Comparison of ENCODE assay signal across 16 cellular contexts in the genomic region with DNA sequence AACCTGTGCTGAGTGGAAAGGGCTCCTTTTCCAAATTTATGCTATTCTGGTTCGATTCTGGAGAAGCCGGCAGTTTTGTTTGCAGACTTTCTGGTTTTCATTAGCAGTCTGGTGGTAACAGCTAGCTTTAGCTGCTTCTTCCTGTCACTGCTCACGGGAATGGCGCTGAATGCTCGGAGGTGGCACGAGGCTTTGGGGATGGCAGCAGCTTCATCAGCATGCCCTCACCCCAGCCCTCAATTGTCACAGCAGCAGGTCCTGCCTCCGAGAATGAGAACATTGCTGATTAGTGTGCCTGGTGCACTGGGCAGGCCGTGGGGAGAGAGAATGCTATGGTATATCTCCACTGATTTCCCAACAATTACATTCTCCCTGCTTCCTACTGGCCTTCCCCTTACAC.
DNase-seq lines count a peak whose midpoint lies in the region; ATAC-seq, FAIRE-seq and TF ChIP-seq lines count a peak whose summit lies in the region.
"Had no signal": no experiment of that assay in that cellular context is flagged by ENCODE, and none has a peak within 500 bp of the region (broad histone marks: within the 10 kb centered on the region; RNA-seq: fewer than 3 reads in every experiment).

No MANE protein-coding gene starts in this region.

- TF ChIP-seq CTCF in endodermal cell (conservative IDR thresholded peaks at IDR 0.05), result no peak
- no peak for TF ChIP-seq CTCF in hepatocyte (IDR thresholded peaks at IDR 0.05; ENCODE audit: poor library complexity)
- no peak for TF ChIP-seq CTCF in sigmoid colon (IDR thresholded peaks at IDR 0.05)

- H3K9ac ChIP-seq in GM23248 (no peak overlapping the region), endodermal cell (ENCODE audit: extremely low read depth, low read length, poor library complexity, severe bottlenecking) (no peak overlapping the region)

- peak; percentile 66 for FAIRE-seq in urothelium cell line (lab: Jason Lieb, UNC)

- H3K9me3 Mint-ChIP-seq in endodermal cell, result no peaks in the 10 kb centered on the region

- no peaks in the 10 kb centered on the region for H3K36me3 ChIP-seq in GM23248 (ENCODE audit: low read depth)
- no peaks in the 10 kb centered on the region for H3K36me3 ChIP-seq in endodermal cell (ENCODE audit: control insufficient read depth, insufficient read depth, low read length)
- no peaks in the 10 kb centered on the region for H3K36me3 ChIP-seq in hepatocyte (replicated peaks; ENCODE audit: insufficient read depth, low read depth)
- H3K36me3 ChIP-seq in effector memory CD4-positive, alpha-beta T cell (ENCODE audit: control insufficient read depth, insufficient read depth, low read length), result no peaks in the 10 kb centered on the region
- no peaks in the 10 kb centered on the region for H3K36me3 ChIP-seq in sigmoid colon

- peaks cover 19% of the 10 kb centered on the region for H3K4me1 Mint-ChIP-seq in endodermal cell

- H2AFZ ChIP-seq in GM23248 (no peak overlapping the region), hepatocyte (no peak overlapping the region)

- no peaks in the 10 kb centered on the region for H3K9me3 ChIP-seq in GM23248 (ENCODE audit: low read depth)
- no peaks in the 10 kb centered on the region for H3K9me3 ChIP-seq in endodermal cell (ENCODE audit: control insufficient read depth, low read length)
- no peaks in the 10 kb centered on the region for H3K9me3 ChIP-seq in hepatocyte (ENCODE audit: low read depth)
- no peaks in the 10 kb centered on the region for H3K9me3 ChIP-seq in effector memory CD4-positive, alpha-beta T cell (ENCODE audit: control insufficient read depth, low read length)
- no peaks in the 10 kb centered on the region for H3K9me3 ChIP-seq in sigmoid colon
- H3K9me3 ChIP-seq: SJSA1 had no signal

- no peaks in the 10 kb centered on the region for H3K36me3 Mint-ChIP-seq in endodermal cell (ENCODE audit: low read depth)

- ATAC-seq in GM19395 (IDR thresholded peaks at IDR 0.05; ENCODE audit: unreplicated experiment), result no peak
- ATAC-seq: HCT116 had no signal

- H3K27me3 ChIP-seq in GM23248 (replicated peaks; ENCODE audit: insufficient read depth) (no peaks in the 10 kb centered on the region), endodermal cell (ENCODE audit: control insufficient read depth, insufficient read depth, low read length, poor library complexity, severe bottlenecking) (no peaks in the 10 kb centered on the region), hepatocyte (no peaks in the 10 kb centered on the region), sigmoid colon (no peaks in the 10 kb centered on the region)
- H3K27me3 ChIP-seq in effector memory CD4-positive, alpha-beta T cell (replicated peaks; ENCODE audit: control insufficient read depth, insufficient read depth, low read length, poor library complexity, severe bottlenecking), result no peaks in the 10 kb centered on the region
- H3K27me3 ChIP-seq: SJSA1 had no signal

- DNase-seq in GM23248 (peak; percentile 35), endodermal cell (peak; percentile 53), hepatocyte (ENCODE audit: low spot score) (no peak), urothelium cell line (ENCODE audit: low spot score) (no peak), sigmoid colon (no peak)
- no peak for DNase-seq in effector memory CD4-positive, alpha-beta T cell
- DNase-seq: KG1; NCI-H1092 treated with DMSO at 0.1 percent for 48 hours; NCI-H1694; NCI-H69; NK-92 treated with Interleukin-12 subunit alpha and Interleukin-12 subunit beta, amount 100 ng/mL, for 24 hours; OCI-M1; RPMI8226 had no signal

- no peak overlapping the region for H3K27ac ChIP-seq in GM23248
- no peak overlapping the region for H3K27ac ChIP-seq in endodermal cell (ENCODE audit: low read depth, low read length)
- H3K27ac ChIP-seq in hepatocyte, result no peak overlapping the region
- H3K27ac ChIP-seq in effector memory CD4-positive, alpha-beta T cell (ENCODE audit: insufficient read depth, low read length, poor library complexity, severe bottlenecking), result no peak overlapping the region
- peak overlapping the region in 1 of 4 donors; percentile 45 for H3K27ac ChIP-seq in sigmoid colon
- H3K27ac ChIP-seq: SJSA1 had no signal

- H3K27ac Mint-ChIP-seq in endodermal cell, result no peak overlapping the region

- H3K4me3 Mint-ChIP-seq in endodermal cell, result no peak overlapping the region

- peaks cover 7% of the 10 kb centered on the region; the same call in 1 of the 2 replicates for H4K20me1 ChIP-seq in GM23248 (ENCODE audit: insufficient read depth)
- H4K20me1 ChIP-seq in hepatocyte (ENCODE audit: insufficient read depth, poor library complexity, severe bottlenecking), result no peaks in the 10 kb centered on the region

- no peak for TF ChIP-seq POLR2A in sigmoid colon (IDR thresholded peaks at IDR 0.05)

- peaks cover 33% of the 10 kb centered on the region for H3K4me1 ChIP-seq in GM23248 (ENCODE audit: insufficient read depth)
- H3K4me1 ChIP-seq in endodermal cell (ENCODE audit: control insufficient read depth, insufficient read depth, low read length), result no peaks in the 10 kb centered on the region
- H3K4me1 ChIP-seq in hepatocyte (ENCODE audit: insufficient read depth), result peaks cover 26% of the 10 kb centered on the region
- no peaks in the 10 kb centered on the region for H3K4me1 ChIP-seq in effector memory CD4-positive, alpha-beta T cell (ENCODE audit: control insufficient read depth, insufficient read depth, low read length, poor library complexity, severe bottlenecking)
- H3K4me1 ChIP-seq in sigmoid colon, result peaks cover 0 to 89% (median 47%) of the 10 kb centered on the region in 4 donors

- H3F3A ChIP-seq in GM23248 (ENCODE audit: insufficient read depth), result 0 out of 2 replicates have a peak, but pooled peaks cover 5% of the 10 kb centered on the region

- in situ Hi-C loops in GM23248 (cut with MboI), result no loop called here

- no peaks in the 10 kb centered on the region for H3K27me3 Mint-ChIP-seq in endodermal cell (ENCODE audit: insufficient read depth)

- intact Hi-C loops in sigmoid colon (cut with DNase I), result no loop called here

- no peak for TF ChIP-seq EP300 in sigmoid colon (IDR thresholded peaks at IDR 0.05)

- H3K4me3 ChIP-seq in GM23248 (no peak overlapping the region), endodermal cell (ENCODE audit: low read length) (no peak overlapping the region), hepatocyte (no peak overlapping the region), sigmoid colon (no peak overlapping the region)
- no peak overlapping the region for H3K4me3 ChIP-seq in effector memory CD4-positive, alpha-beta T cell (ENCODE audit: insufficient read depth, low read depth, low read length, poor library complexity, severe bottlenecking)
- H3K4me3 ChIP-seq: SJSA1 had no signal

- H3K9me2 ChIP-seq in GM23248 (ENCODE audit: insufficient read depth), result no peaks in the 10 kb centered on the region
- no peaks in the 10 kb centered on the region for H3K9me2 ChIP-seq in hepatocyte (replicated peaks; ENCODE audit: insufficient read depth)

- WGBS in GM23248 (ENCODE audit: low coverage in 1 of 2, low lambda C conversion rate in 2 of 2, missing lambda C conversion rate in 2 of 2), 2 experiments, result 15 to 17% methylated on average over 8 of the region's 8 CpGs
- WGBS in endodermal cell (ENCODE audit: insufficient coverage in 1 of 2, insufficient read length in 1 of 2), 2 experiments, result 90 to 96% methylated on average over 6 to 8 of the region's 8 CpGs
- 54% methylated on average over 8 of the region's 8 CpGs for WGBS in hepatocyte (ENCODE audit: low lambda C conversion rate, missing lambda C conversion rate)
- WGBS in sigmoid colon, 2 donors, result 89 to 91% methylated on average over 8 of the region's 8 CpGs

- H3K79me2 ChIP-seq in GM23248 (ENCODE audit: insufficient read depth) (peaks cover 100% of the 10 kb centered on the region), hepatocyte (peaks cover 25% of the 10 kb centered on the region)

- no peak overlapping the region for H3K4me2 ChIP-seq in GM23248 (ENCODE audit: unreplicated experiment)
- peak overlapping the region; percentile 15 for H3K4me2 ChIP-seq in hepatocyte

Comparison
In these comparisons a context has a peak if more than half of its experiments do, and no peak if none do; other contexts are left out.
1. DNase-seq: peak in GM23248 (single experiment) and endodermal cell (single experiment); none in hepatocyte (single experiment), urothelium cell line (single experiment), effector memory CD4-positive, alpha-beta T cell (0 of 3) and sigmoid colon (single experiment).